Comparison of ENCODE assay signal across 29 cellular contexts in genomic region chr2:88637464-88637863, GRCh38. TPM values are rescaled to one million over a fixed set of nuclear protein-coding genes. Genes with fewer than 3 reads are reported as not detected.
DNase-seq lines count a peak whose midpoint lies in the region; ATAC-seq lines count a peak whose summit lies in the region.
"Had no signal": no experiment of that assay in that cellular context is flagged by ENCODE, and none has a peak within 500 bp of the region (broad histone marks: within the 10 kb centered on the region; RNA-seq: fewer than 3 reads in every experiment).

No MANE protein-coding gene starts in this region.

- 0 out of 2 replicates have a peak overlapping the region, but pooled peaks have one; percentile 22 for H3K9ac ChIP-seq in HUES64 (ENCODE audit: low read depth, low read length)

- peak; percentile 4 for DNase-seq in EH (ENCODE audit: low read depth)
- no peak for DNase-seq in natural killer cell treated with Interleukin-12 subunit alpha and Interleukin-12 subunit beta and Interleukin-15 and Interleukin-18, amount 100 ng/mL, for 72 hours (ENCODE audit: low spot score)
- DNase-seq in NCI-H1105 (lab: John Stamatoyannopoulos, UW): no peak
- no peak for DNase-seq in AG20443 (ENCODE audit: low spot score)
- DNase-seq: activated CD4-positive, alpha-beta T cell treated with anti-CD3 and anti-CD28 coated beads, Interleukin-2, amount 50 U/mL, for 4 hours; activated CD8-positive, alpha-beta memory T cell treated with anti-CD3 and anti-CD28 coated beads, Interleukin-2, amount 50 U/mL, for 4 hours; amniotic stem cell; C1 segment of cervical spinal cord; colonic mucosa; COR-L47; DMS53; effector CD8-positive, alpha-beta T cell; GDM1; H7; NCI-H1105 treated with DMSO at 0.1 percent for 48 hours; NCI-H2029; NCI-H2227 treated with DMSO at 0.1 percent for 48 hours; OCI-M1; ovary; retina; small intestine; T-helper 9 cell; trophoblast cell had no signal

- H3K4me1 ChIP-seq in HUES64 (ENCODE audit: insufficient read depth, low read length): peaks cover 12% of the 10 kb centered on the region
- H3K4me1 ChIP-seq: colonic mucosa had no signal

- no peak overlapping the region for H3K4me3 ChIP-seq in HUES64 (ENCODE audit: low read length)
- H3K4me3 ChIP-seq: colonic mucosa, ovary had no signal

- WGBS in HUES64: 92% methylated on average over 2 of the region's 2 CpGs

- H3K27ac ChIP-seq in HUES64 (ENCODE audit: low read depth, low read length): no peak overlapping the region
- H3K27ac ChIP-seq: colonic mucosa, epithelial cell of prostate, ovary had no signal

- H3K27me3 ChIP-seq in HUES64 (ENCODE audit: insufficient read depth, low read length): no peaks in the 10 kb centered on the region
- H3K27me3 ChIP-seq: colonic mucosa, ovary had no signal

- peak overlapping the region; percentile 41 for H3K27ac Mint-ChIP-seq in activated naive CD8-positive, alpha-beta T cell
- peak overlapping the region; percentile 91 to 99 for H3K27ac Mint-ChIP-seq in natural killer cell treated with Interleukin-12 subunit alpha and Interleukin-12 subunit beta and Interleukin-15 and Interleukin-18, amount 100 ng/mL, for 72 hours
- H3K27ac Mint-ChIP-seq: IgD-negative memory B cell, nephron had no signal

- H3K4me3 Mint-ChIP-seq in activated naive CD8-positive, alpha-beta T cell: peak overlapping the region; percentile 23
- H3K4me3 Mint-ChIP-seq in natural killer cell treated with Interleukin-12 subunit alpha and Interleukin-12 subunit beta and Interleukin-15 and Interleukin-18, amount 100 ng/mL, for 72 hours: peak overlapping the region; percentile 89
- H3K4me3 Mint-ChIP-seq: IgD-negative memory B cell, nephron had no signal

- H3K9me3 ChIP-seq in HUES64 (ENCODE audit: insufficient read depth, low read depth, low read length): no peaks in the 10 kb centered on the region
- H3K9me3 ChIP-seq: colonic mucosa had no signal

- H3K9me3 Mint-ChIP-seq in activated naive CD8-positive, alpha-beta T cell (ENCODE audit: low read depth): peaks cover 4% of the 10 kb centered on the region
- no peaks in the 10 kb centered on the region for H3K9me3 Mint-ChIP-seq in natural killer cell treated with Interleukin-12 subunit alpha and Interleukin-12 subunit beta and Interleukin-15 and Interleukin-18, amount 100 ng/mL, for 72 hours
- H3K9me3 Mint-ChIP-seq: nephron had no signal

- no peaks in the 10 kb centered on the region for H3K36me3 ChIP-seq in HUES64 (ENCODE audit: insufficient read depth, low read length)
- H3K36me3 ChIP-seq: colonic mucosa, ovary had no signal

- H3K4me1 Mint-ChIP-seq in activated naive CD8-positive, alpha-beta T cell (ENCODE audit: low read depth): peaks cover 19% of the 10 kb centered on the region
- H3K4me1 Mint-ChIP-seq in natural killer cell treated with Interleukin-12 subunit alpha and Interleukin-12 subunit beta and Interleukin-15 and Interleukin-18, amount 100 ng/mL, for 72 hours (ENCODE audit: low read depth in 2 of 2): peaks cover 50 to 55% of the 10 kb centered on the region in 2 donors
- H3K4me1 Mint-ChIP-seq: nephron had no signal

- peaks cover 2% of the 10 kb centered on the region for H3K27me3 Mint-ChIP-seq in activated naive CD8-positive, alpha-beta T cell
- no peaks in the 10 kb centered on the region for H3K27me3 Mint-ChIP-seq in natural killer cell treated with Interleukin-12 subunit alpha and Interleukin-12 subunit beta and Interleukin-15 and Interleukin-18, amount 100 ng/mL, for 72 hours

- H3K36me3 Mint-ChIP-seq in activated naive CD8-positive, alpha-beta T cell: no peaks in the 10 kb centered on the region
- H3K36me3 Mint-ChIP-seq in natural killer cell treated with Interleukin-12 subunit alpha and Interleukin-12 subunit beta and Interleukin-15 and Interleukin-18, amount 100 ng/mL, for 72 hours: peaks cover 9% of the 10 kb centered on the region
- H3K36me3 Mint-ChIP-seq: IgD-negative memory B cell had no signal

- peak in 1 of 2 donors; percentile 32 for ATAC-seq in natural killer cell treated with Interleukin-12 subunit alpha and Interleukin-12 subunit beta and Interleukin-15 and Interleukin-18, amount 100 ng/mL, for 72 hours
- ATAC-seq in HG03565 (IDR thresholded peaks at IDR 0.05; ENCODE audit: unreplicated experiment): no peak

RNA-seq across cellular contexts. Expression of gene EIF2AK3, which starts 10.2 kb away (rescaled TPM):
- polyA plus RNA-seq in HUES64 (2013, experiment 1 of 2): 11.7 TPM
- polyA plus RNA-seq in HUES64 (2013, experiment 2 of 2): 17.4 TPM
- total RNA-seq in natural killer cell treated with Interleukin-12 subunit alpha and Interleukin-12 subunit beta and Interleukin-15 and Interleukin-18, amount 100 ng/mL, for 72 hours: 10 to 100 TPM; 32.4 to 34.1 TPM

RNA-seq across cellular contexts. Expression of gene RPIA, which starts 54.0 kb away (rescaled TPM):
- polyA plus RNA-seq in HUES64 (2013, experiment 1 of 2): 18.2 TPM
- polyA plus RNA-seq in HUES64 (2013, experiment 2 of 2): 21.1 TPM
- 10 to 100 TPM; 44.6 to 53.5 TPM for total RNA-seq in natural killer cell treated with Interleukin-12 subunit alpha and Interleukin-12 subunit beta and Interleukin-15 and Interleukin-18, amount 100 ng/mL, for 72 hours
